ENCODE assay signal across 1 cellular context in the genomic region with DNA sequence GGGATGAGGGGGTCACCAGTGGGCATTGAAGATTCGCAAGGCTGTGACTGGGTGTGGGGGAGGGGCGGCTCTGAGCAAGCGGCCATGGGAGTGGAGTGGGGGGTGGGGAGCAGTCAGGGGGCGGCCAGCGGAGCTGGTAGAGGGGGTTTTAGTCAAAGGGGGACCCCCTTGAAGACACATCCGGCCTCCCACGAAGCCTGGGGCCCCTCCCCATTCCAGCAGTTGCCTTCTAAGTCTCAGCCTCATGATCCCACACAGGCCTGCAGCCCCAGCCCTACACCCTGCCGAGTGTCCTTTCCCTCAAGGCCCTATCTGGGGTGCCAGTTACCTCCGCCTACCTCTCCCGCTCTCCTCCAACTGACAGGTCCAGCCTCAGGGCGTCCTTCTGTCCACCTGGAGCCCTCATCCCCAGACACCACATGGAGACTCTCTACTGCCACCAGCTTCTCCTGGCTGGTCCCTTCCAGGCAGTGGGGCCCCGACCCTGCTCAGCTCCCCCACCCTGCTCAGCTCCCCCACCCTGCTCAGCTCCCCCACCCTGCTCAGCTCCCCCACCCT.
TF ChIP-seq lines count a peak whose summit lies in the region.

No MANE protein-coding gene starts in this region.

TF ChIP-seq in HepG2, 621 proteins besides CTCF, POLR2A, EP300 and RAD21 (continued from another document):
- TF ChIP-seq, protein P1, sequence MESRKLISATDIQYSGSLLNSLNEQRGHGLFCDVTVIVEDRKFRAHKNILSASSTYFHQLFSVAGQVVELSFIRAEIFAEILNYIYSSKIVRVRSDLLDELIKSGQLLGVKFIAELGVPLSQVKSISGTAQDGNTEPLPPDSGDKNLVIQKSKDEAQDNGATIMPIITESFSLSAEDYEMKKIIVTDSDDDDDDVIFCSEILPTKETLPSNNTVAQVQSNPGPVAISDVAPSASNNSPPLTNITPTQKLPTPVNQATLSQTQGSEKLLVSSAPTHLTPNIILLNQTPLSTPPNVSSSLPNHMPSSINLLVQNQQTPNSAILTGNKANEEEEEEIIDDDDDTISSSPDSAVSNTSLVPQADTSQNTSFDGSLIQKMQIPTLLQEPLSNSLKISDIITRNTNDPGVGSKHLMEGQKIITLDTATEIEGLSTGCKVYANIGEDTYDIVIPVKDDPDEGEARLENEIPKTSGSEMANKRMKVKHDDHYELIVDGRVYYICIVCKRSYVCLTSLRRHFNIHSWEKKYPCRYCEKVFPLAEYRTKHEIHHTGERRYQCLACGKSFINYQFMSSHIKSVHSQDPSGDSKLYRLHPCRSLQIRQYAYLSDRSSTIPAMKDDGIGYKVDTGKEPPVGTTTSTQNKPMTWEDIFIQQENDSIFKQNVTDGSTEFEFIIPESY (CRISPR knock-in tag; IDR thresholded peaks at IDR 0.05) = no peak
- TF ChIP-seq ZNF556 (CRISPR knock-in tag; IDR thresholded peaks at IDR 0.05; ENCODE audit: borderline replicate concordance) (no peak), HMGA1 (CRISPR knock-in tag; conservative IDR thresholded peaks at IDR 0.05) (no peak), ZNF30 (CRISPR knock-in tag; IDR thresholded peaks at IDR 0.05) (no peak), TARDBP (CRISPR knock-in tag; IDR thresholded peaks at IDR 0.05) (no peak), XBP1 (CRISPR knock-in tag; IDR thresholded peaks at IDR 0.05) (no peak), NR1H2 (CRISPR knock-in tag; IDR thresholded peaks at IDR 0.05; ENCODE audit: borderline replicate concordance, low read depth) (no peak), ZNF501 (CRISPR knock-in tag; IDR thresholded peaks at IDR 0.05) (no peak), ZNF570 (CRISPR knock-in tag; IDR thresholded peaks at IDR 0.05; ENCODE audit: borderline replicate concordance) (no peak), POGZ (CRISPR knock-in tag; IDR thresholded peaks at IDR 0.05) (no peak), HOXA5 (CRISPR knock-in tag; IDR thresholded peaks at IDR 0.05) (no peak), ZSCAN12 (CRISPR knock-in tag; IDR thresholded peaks at IDR 0.05) (no peak), ZNF547 (CRISPR knock-in tag; IDR thresholded peaks at IDR 0.05) (no peak), ZNF746 (CRISPR knock-in tag; IDR thresholded peaks at IDR 0.05) (no peak)
- TF ChIP-seq, protein P2, sequence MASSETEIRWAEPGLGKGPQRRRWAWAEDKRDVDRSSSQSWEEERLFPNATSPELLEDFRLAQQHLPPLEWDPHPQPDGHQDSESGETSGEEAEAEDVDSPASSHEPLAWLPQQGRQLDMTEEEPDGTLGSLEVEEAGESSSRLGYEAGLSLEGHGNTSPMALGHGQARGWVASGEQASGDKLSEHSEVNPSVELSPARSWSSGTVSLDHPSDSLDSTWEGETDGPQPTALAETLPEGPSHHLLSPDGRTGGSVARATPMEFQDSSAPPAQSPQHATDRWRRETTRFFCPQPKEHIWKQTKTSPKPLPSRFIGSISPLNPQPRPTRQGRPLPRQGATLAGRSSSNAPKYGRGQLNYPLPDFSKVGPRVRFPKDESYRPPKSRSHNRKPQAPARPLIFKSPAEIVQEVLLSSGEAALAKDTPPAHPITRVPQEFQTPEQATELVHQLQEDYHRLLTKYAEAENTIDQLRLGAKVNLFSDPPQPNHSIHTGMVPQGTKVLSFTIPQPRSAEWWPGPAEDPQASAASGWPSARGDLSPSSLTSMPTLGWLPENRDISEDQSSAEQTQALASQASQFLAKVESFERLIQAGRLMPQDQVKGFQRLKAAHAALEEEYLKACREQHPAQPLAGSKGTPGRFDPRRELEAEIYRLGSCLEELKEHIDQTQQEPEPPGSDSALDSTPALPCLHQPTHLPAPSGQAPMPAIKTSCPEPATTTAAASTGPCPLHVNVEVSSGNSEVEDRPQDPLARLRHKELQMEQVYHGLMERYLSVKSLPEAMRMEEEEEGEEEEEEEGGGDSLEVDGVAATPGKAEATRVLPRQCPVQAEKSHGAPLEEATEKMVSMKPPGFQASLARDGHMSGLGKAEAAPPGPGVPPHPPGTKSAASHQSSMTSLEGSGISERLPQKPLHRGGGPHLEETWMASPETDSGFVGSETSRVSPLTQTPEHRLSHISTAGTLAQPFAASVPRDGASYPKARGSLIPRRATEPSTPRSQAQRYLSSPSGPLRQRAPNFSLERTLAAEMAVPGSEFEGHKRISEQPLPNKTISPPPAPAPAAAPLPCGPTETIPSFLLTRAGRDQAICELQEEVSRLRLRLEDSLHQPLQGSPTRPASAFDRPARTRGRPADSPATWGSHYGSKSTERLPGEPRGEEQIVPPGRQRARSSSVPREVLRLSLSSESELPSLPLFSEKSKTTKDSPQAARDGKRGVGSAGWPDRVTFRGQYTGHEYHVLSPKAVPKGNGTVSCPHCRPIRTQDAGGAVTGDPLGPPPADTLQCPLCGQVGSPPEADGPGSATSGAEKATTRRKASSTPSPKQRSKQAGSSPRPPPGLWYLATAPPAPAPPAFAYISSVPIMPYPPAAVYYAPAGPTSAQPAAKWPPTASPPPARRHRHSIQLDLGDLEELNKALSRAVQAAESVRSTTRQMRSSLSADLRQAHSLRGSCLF (CRISPR knock-in tag; IDR thresholded peaks at IDR 0.05; ENCODE audit: borderline replicate concordance) = no peak
- TF ChIP-seq, protein P3, sequence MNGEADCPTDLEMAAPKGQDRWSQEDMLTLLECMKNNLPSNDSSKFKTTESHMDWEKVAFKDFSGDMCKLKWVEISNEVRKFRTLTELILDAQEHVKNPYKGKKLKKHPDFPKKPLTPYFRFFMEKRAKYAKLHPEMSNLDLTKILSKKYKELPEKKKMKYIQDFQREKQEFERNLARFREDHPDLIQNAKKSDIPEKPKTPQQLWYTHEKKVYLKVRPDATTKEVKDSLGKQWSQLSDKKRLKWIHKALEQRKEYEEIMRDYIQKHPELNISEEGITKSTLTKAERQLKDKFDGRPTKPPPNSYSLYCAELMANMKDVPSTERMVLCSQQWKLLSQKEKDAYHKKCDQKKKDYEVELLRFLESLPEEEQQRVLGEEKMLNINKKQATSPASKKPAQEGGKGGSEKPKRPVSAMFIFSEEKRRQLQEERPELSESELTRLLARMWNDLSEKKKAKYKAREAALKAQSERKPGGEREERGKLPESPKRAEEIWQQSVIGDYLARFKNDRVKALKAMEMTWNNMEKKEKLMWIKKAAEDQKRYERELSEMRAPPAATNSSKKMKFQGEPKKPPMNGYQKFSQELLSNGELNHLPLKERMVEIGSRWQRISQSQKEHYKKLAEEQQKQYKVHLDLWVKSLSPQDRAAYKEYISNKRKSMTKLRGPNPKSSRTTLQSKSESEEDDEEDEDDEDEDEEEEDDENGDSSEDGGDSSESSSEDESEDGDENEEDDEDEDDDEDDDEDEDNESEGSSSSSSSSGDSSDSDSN (CRISPR knock-in tag; IDR thresholded peaks at IDR 0.05) = no peak
